1 cellular context compared by ENCODE assay signal in genomic region chr1:28112388-28113311, GRCh38.
TF ChIP-seq lines count a peak whose summit lies in the region.

No MANE protein-coding gene starts in this region.

TF ChIP-seq in K562, 482 proteins besides CTCF, POLR2A, EP300 and RAD21 (continued from another document and continues in another):
- TF ChIP-seq, protein P1, sequence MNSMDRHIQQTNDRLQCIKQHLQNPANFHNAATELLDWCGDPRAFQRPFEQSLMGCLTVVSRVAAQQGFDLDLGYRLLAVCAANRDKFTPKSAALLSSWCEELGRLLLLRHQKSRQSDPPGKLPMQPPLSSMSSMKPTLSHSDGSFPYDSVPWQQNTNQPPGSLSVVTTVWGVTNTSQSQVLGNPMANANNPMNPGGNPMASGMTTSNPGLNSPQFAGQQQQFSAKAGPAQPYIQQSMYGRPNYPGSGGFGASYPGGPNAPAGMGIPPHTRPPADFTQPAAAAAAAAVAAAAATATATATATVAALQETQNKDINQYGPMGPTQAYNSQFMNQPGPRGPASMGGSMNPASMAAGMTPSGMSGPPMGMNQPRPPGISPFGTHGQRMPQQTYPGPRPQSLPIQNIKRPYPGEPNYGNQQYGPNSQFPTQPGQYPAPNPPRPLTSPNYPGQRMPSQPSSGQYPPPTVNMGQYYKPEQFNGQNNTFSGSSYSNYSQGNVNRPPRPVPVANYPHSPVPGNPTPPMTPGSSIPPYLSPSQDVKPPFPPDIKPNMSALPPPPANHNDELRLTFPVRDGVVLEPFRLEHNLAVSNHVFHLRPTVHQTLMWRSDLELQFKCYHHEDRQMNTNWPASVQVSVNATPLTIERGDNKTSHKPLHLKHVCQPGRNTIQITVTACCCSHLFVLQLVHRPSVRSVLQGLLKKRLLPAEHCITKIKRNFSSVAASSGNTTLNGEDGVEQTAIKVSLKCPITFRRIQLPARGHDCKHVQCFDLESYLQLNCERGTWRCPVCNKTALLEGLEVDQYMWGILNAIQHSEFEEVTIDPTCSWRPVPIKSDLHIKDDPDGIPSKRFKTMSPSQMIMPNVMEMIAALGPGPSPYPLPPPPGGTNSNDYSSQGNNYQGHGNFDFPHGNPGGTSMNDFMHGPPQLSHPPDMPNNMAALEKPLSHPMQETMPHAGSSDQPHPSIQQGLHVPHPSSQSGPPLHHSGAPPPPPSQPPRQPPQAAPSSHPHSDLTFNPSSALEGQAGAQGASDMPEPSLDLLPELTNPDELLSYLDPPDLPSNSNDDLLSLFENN (IDR thresholded peaks at IDR 0.05; ENCODE audit: low read depth in 2 of 2, low read length in 2 of 2): no peak
- TF ChIP-seq CSDE1 (IDR thresholded peaks at IDR 0.05) (no peak), U2AF2 (optimal IDR thresholded peaks at IDR 0.05; ENCODE audit: low read depth, low read length) (no peak), ZBED1 (IDR thresholded peaks at IDR 0.05) (no peak), RBM14 (IDR thresholded peaks at IDR 0.05; ENCODE audit: borderline replicate concordance, insufficient read depth, low read depth, low read length) (no peak), SMAD2 (IDR thresholded peaks at IDR 0.05; ENCODE audit: low read depth, low read length) (no peak), GATA2 (CRISPR knock-in tag; IDR thresholded peaks at IDR 0.05) (peak; percentile 53; the same call in 1 of the 2 replicates), SPI1 (IDR thresholded peaks at IDR 0.05; ENCODE audit: borderline replicate concordance, low read depth, low read length) (peak; percentile 37; the same call in 1 of the 2 replicates), KLF13 (tag; IDR thresholded peaks at IDR 0.05; ENCODE audit: borderline replicate concordance, low read depth) (no peak), ZNF277 (CRISPR knock-in tag; IDR thresholded peaks at IDR 0.05; ENCODE audit: borderline replicate concordance) (no peak), CUX1 (CRISPR knock-in tag; IDR thresholded peaks at IDR 0.05) (no peak), HINFP (tag; conservative IDR thresholded peaks at IDR 0.05; ENCODE audit: low read depth) (no peak), ETV1 (tag; conservative IDR thresholded peaks at IDR 0.05; ENCODE audit: low read depth) (peak; percentile 82), SAFB (IDR thresholded peaks at IDR 0.05; ENCODE audit: borderline replicate concordance, low read depth, low read length) (no peak), ZEB2 (IDR thresholded peaks at IDR 0.05) (0 out of 2 replicates have a peak, but pooled peaks have one; percentile 26)
- TF ChIP-seq, protein P2, sequence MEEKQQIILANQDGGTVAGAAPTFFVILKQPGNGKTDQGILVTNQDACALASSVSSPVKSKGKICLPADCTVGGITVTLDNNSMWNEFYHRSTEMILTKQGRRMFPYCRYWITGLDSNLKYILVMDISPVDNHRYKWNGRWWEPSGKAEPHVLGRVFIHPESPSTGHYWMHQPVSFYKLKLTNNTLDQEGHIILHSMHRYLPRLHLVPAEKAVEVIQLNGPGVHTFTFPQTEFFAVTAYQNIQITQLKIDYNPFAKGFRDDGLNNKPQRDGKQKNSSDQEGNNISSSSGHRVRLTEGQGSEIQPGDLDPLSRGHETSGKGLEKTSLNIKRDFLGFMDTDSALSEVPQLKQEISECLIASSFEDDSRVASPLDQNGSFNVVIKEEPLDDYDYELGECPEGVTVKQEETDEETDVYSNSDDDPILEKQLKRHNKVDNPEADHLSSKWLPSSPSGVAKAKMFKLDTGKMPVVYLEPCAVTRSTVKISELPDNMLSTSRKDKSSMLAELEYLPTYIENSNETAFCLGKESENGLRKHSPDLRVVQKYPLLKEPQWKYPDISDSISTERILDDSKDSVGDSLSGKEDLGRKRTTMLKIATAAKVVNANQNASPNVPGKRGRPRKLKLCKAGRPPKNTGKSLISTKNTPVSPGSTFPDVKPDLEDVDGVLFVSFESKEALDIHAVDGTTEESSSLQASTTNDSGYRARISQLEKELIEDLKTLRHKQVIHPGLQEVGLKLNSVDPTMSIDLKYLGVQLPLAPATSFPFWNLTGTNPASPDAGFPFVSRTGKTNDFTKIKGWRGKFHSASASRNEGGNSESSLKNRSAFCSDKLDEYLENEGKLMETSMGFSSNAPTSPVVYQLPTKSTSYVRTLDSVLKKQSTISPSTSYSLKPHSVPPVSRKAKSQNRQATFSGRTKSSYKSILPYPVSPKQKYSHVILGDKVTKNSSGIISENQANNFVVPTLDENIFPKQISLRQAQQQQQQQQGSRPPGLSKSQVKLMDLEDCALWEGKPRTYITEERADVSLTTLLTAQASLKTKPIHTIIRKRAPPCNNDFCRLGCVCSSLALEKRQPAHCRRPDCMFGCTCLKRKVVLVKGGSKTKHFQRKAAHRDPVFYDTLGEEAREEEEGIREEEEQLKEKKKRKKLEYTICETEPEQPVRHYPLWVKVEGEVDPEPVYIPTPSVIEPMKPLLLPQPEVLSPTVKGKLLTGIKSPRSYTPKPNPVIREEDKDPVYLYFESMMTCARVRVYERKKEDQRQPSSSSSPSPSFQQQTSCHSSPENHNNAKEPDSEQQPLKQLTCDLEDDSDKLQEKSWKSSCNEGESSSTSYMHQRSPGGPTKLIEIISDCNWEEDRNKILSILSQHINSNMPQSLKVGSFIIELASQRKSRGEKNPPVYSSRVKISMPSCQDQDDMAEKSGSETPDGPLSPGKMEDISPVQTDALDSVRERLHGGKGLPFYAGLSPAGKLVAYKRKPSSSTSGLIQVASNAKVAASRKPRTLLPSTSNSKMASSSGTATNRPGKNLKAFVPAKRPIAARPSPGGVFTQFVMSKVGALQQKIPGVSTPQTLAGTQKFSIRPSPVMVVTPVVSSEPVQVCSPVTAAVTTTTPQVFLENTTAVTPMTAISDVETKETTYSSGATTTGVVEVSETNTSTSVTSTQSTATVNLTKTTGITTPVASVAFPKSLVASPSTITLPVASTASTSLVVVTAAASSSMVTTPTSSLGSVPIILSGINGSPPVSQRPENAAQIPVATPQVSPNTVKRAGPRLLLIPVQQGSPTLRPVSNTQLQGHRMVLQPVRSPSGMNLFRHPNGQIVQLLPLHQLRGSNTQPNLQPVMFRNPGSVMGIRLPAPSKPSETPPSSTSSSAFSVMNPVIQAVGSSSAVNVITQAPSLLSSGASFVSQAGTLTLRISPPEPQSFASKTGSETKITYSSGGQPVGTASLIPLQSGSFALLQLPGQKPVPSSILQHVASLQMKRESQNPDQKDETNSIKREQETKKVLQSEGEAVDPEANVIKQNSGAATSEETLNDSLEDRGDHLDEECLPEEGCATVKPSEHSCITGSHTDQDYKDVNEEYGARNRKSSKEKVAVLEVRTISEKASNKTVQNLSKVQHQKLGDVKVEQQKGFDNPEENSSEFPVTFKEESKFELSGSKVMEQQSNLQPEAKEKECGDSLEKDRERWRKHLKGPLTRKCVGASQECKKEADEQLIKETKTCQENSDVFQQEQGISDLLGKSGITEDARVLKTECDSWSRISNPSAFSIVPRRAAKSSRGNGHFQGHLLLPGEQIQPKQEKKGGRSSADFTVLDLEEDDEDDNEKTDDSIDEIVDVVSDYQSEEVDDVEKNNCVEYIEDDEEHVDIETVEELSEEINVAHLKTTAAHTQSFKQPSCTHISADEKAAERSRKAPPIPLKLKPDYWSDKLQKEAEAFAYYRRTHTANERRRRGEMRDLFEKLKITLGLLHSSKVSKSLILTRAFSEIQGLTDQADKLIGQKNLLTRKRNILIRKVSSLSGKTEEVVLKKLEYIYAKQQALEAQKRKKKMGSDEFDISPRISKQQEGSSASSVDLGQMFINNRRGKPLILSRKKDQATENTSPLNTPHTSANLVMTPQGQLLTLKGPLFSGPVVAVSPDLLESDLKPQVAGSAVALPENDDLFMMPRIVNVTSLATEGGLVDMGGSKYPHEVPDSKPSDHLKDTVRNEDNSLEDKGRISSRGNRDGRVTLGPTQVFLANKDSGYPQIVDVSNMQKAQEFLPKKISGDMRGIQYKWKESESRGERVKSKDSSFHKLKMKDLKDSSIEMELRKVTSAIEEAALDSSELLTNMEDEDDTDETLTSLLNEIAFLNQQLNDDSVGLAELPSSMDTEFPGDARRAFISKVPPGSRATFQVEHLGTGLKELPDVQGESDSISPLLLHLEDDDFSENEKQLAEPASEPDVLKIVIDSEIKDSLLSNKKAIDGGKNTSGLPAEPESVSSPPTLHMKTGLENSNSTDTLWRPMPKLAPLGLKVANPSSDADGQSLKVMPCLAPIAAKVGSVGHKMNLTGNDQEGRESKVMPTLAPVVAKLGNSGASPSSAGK (IDR thresholded peaks at IDR 0.05): peak; percentile 25; the same call in 1 of the 2 replicates
- TF ChIP-seq, protein P3, sequence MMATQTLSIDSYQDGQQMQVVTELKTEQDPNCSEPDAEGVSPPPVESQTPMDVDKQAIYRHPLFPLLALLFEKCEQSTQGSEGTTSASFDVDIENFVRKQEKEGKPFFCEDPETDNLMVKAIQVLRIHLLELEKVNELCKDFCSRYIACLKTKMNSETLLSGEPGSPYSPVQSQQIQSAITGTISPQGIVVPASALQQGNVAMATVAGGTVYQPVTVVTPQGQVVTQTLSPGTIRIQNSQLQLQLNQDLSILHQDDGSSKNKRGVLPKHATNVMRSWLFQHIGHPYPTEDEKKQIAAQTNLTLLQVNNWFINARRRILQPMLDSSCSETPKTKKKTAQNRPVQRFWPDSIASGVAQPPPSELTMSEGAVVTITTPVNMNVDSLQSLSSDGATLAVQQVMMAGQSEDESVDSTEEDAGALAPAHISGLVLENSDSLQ (IDR thresholded peaks at IDR 0.05): peak; percentile 96
- TF ChIP-seq, protein P4, sequence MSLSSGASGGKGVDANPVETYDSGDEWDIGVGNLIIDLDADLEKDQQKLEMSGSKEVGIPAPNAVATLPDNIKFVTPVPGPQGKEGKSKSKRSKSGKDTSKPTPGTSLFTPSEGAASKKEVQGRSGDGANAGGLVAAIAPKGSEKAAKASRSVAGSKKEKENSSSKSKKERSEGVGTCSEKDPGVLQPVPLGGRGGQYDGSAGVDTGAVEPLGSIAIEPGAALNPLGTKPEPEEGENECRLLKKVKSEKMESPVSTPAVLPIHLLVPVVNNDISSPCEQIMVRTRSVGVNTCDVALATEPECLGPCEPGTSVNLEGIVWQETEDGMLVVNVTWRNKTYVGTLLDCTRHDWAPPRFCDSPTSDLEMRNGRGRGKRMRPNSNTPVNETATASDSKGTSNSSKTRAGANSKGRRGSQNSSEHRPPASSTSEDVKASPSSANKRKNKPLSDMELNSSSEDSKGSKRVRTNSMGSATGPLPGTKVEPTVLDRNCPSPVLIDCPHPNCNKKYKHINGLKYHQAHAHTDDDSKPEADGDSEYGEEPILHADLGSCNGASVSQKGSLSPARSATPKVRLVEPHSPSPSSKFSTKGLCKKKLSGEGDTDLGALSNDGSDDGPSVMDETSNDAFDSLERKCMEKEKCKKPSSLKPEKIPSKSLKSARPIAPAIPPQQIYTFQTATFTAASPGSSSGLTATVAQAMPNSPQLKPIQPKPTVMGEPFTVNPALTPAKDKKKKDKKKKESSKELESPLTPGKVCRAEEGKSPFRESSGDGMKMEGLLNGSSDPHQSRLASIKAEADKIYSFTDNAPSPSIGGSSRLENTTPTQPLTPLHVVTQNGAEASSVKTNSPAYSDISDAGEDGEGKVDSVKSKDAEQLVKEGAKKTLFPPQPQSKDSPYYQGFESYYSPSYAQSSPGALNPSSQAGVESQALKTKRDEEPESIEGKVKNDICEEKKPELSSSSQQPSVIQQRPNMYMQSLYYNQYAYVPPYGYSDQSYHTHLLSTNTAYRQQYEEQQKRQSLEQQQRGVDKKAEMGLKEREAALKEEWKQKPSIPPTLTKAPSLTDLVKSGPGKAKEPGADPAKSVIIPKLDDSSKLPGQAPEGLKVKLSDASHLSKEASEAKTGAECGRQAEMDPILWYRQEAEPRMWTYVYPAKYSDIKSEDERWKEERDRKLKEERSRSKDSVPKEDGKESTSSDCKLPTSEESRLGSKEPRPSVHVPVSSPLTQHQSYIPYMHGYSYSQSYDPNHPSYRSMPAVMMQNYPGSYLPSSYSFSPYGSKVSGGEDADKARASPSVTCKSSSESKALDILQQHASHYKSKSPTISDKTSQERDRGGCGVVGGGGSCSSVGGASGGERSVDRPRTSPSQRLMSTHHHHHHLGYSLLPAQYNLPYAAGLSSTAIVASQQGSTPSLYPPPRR (CRISPR knock-in tag; IDR thresholded peaks at IDR 0.05; ENCODE audit: borderline replicate concordance): no peak
